8 cellular contexts compared by ENCODE assay signal in the genomic region with DNA sequence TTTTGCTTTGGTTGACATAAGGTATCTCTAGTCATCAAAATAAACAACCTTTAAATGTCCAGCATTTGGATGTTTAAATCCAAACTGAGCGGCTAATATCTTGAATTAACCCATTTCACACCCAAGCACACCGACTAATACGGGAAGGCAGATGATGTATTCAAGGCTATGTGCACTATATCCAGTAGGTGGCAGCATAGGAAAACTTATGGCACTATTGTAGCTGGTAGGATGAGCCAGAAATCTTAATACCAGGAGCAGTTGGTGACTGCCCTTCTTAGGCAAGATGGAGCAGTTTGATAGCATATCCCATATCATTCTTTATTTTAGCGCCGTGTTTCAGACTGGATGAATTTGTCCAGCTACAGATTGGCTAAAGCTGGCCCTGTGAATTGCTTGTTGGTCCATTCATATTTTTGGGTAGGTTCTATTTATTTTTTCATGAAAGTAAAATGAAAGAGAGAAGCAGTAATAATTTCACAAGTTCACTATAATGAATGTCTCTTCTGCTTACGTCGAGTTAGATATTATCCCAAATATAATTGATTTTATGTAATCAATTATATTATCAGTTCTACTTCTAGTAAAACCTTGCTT. TPM values are rescaled to one million over a fixed set of nuclear protein-coding genes. Genes with fewer than 3 reads are reported as not detected.
DNase-seq lines count a peak whose midpoint lies in the region; ATAC-seq and TF ChIP-seq lines count a peak whose summit lies in the region.

No MANE protein-coding gene starts in this region.

- intact Hi-C loops in adrenal gland (cut with DNase I) = loop anchor here (2.0 to 10.0 kb wide), 3 partner anchors 361 to 604 kb away; no protein-coding TSS in a partner anchor

- no peak for TF ChIP-seq POLR2A in adrenal gland (IDR thresholded peaks at IDR 0.05)

- DNase-seq in stimulated activated CD4-positive, alpha-beta T cell treated with anti-CD3 and anti-CD28 coated beads, Interleukin-15, amount 100 ng/mL, for 24 hours = peak; percentile 14
- DNase-seq in stimulated activated CD4-positive, alpha-beta T cell treated with anti-CD3 and anti-CD28 coated beads, Interleukin-4, amount 100 ng/mL, for 1 hour = no peak
- DNase-seq in HT1080 (ENCODE audit: low read depth) = peak; percentile 79
- peak; percentile 79 for DNase-seq in NCI-H748 (lab: John Stamatoyannopoulos, UW; ENCODE audit: unreplicated experiment)
- peak; percentile 34 to 71 (median 61) for DNase-seq in adrenal gland
- no peak for DNase-seq in right atrium auricular region (ENCODE audit: low spot score)
- DNase-seq in retinal pigment epithelial cell (ENCODE audit: low read depth) = peak; percentile 56

- H3K27me3 ChIP-seq in adrenal gland = no peaks in the 10 kb centered on the region
- H3K27me3 ChIP-seq in right atrium auricular region = no peaks in the 10 kb centered on the region

- H3K4me1 ChIP-seq in adrenal gland (replicated peaks in 1 of 2) (no peaks in the 10 kb centered on the region), right atrium auricular region (no peaks in the 10 kb centered on the region)

- no peaks in the 10 kb centered on the region for H3K36me3 ChIP-seq in adrenal gland (replicated peaks in 1 of 2)
- no peaks in the 10 kb centered on the region for H3K36me3 ChIP-seq in right atrium auricular region

- H3K27ac ChIP-seq in adrenal gland (no peak overlapping the region), right atrium auricular region (no peak overlapping the region)

- 7 to 10% (median 8%) methylated on average over 7 of the region's 7 CpGs for WGBS in adrenal gland, 4 donors

- H3K9me3 ChIP-seq in adrenal gland (replicated peaks in 1 of 3) (no peaks in the 10 kb centered on the region), right atrium auricular region (no peaks in the 10 kb centered on the region)

- H3K4me3 ChIP-seq in adrenal gland (no peak overlapping the region), right atrium auricular region (no peak overlapping the region), retinal pigment epithelial cell (ENCODE audit: low read length) (no peak overlapping the region)

- ATAC-seq in GM21737 (IDR thresholded peaks at IDR 0.05; ENCODE audit: unreplicated experiment) = peak; percentile 82

- peak; percentile 75 to 98 (median 94) for TF ChIP-seq CTCF in adrenal gland (IDR thresholded peaks at IDR 0.05)
- peak; percentile 31 to 89 for TF ChIP-seq CTCF in right atrium auricular region (IDR thresholded peaks at IDR 0.05)
- TF ChIP-seq CTCF in retinal pigment epithelial cell (conservative IDR thresholded peaks at IDR 0.05; ENCODE audit: low read depth, low read length) = peak; percentile 88

RNA-seq across cellular contexts. Expression of a gene that starts 24.4 kb away (rescaled TPM):
- total RNA-seq in HT1080 (2014; rRNA removed; shearing (Covaris generic)) = not detected in 2 replicates
- 0.24 TPM in 1 of 2 replicates, not detected in the other for polyA plus RNA-seq in HT1080 (2015; cell fraction: cytosol; rRNA removed)
- polyA plus RNA-seq in HT1080 (2015; cell fraction: nucleus; rRNA removed) = not detected in 2 replicates
- 100 to 1,000 TPM in 1 of 8 donors, 10 to 100 TPM in 7; 12.1 to 509 (median 52.0) TPM for total RNA-seq in adrenal gland
- 100 to 1,000 TPM in 2 of 3 donors, 10 to 100 TPM in 1; 87.6 to 175 (median 145) TPM for polyA plus RNA-seq in adrenal gland
- total RNA-seq in right atrium auricular region = 100 to 1,000 TPM in 1 of 2 donors, 10 to 100 TPM in 1; 36.8 to 126 TPM

Comparison
In these comparisons a context has a peak if more than half of its experiments do, and no peak if none do; other contexts are left out.
1. DNase-seq: peak in stimulated activated CD4-positive, alpha-beta T cell treated with anti-CD3 and anti-CD28 coated beads, Interleukin-15, amount 100 ng/mL, for 24 hours (single experiment), HT1080 (single experiment), NCI-H748 (single experiment), adrenal gland (7 of 7) and retinal pigment epithelial cell (single experiment); none in stimulated activated CD4-positive, alpha-beta T cell treated with anti-CD3 and anti-CD28 coated beads, Interleukin-4, amount 100 ng/mL, for 1 hour (single experiment) and right atrium auricular region (single experiment).
2. RNA of a gene that starts 24.4 kb away (total RNA-seq): 36.8 to 126 TPM in right atrium auricular region and 12.1 to 509 TPM in adrenal gland; not detected in HT1080; every median in the first group is over 10 times any median in the second.
3. Peak in every context shown above with its lines, with median percentiles within 50 percentile points of each other: CTCF ChIP-seq.